Comparison of ENCODE assay signal across 1 cellular context in genomic region chr17:910503-911194, GRCh38.
TF ChIP-seq lines count a peak whose summit lies in the region.

No MANE protein-coding gene starts in this region.

TF ChIP-seq in HEK293, 187 proteins besides CTCF, POLR2A, EP300 and RAD21 (continued from another document):
- TF ChIP-seq, protein P1, sequence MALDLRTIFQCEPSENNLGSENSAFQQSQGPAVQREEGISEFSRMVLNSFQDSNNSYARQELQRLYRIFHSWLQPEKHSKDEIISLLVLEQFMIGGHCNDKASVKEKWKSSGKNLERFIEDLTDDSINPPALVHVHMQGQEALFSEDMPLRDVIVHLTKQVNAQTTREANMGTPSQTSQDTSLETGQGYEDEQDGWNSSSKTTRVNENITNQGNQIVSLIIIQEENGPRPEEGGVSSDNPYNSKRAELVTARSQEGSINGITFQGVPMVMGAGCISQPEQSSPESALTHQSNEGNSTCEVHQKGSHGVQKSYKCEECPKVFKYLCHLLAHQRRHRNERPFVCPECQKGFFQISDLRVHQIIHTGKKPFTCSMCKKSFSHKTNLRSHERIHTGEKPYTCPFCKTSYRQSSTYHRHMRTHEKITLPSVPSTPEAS (tag by site-specific recombination; IDR thresholded peaks at IDR 0.05) = no peak
- TF ChIP-seq ZNF426 (tag by site-specific recombination; IDR thresholded peaks at IDR 0.05) (no peak), GLI2 (tag by site-specific recombination; IDR thresholded peaks at IDR 0.05; ENCODE audit: borderline replicate concordance, low read depth) (no peak)
TF ChIP-seq in HEK293: peak in this region for 3.
